Comparison of ENCODE assay signal across 33 cellular contexts in the genomic region with DNA sequence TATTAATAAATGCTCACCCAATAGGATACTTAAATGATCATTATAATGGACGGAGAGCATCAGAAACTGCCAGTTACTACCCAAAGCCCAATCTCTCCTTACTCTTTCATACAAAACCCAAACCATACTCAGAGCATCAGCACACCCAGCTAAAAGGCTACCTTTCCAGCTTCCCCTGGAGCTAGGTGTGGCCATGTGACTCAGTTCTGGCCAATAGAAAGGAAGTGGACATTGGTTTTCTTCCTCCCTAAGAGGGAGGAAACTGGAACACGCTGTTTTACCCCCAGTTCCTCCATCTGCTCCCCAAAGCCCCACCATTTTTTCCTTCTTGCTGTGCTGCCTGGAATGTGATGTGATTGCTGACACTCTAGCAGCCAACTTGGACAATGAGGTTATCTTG.
"Had no signal": no experiment of that assay in that cellular context is flagged by ENCODE, and none has a peak within 500 bp of the region (broad histone marks: within the 10 kb centered on the region; RNA-seq: fewer than 3 reads in every experiment).

No MANE protein-coding gene starts in this region.

- H3K27ac ChIP-seq: ascending aorta, body of pancreas, brain microvascular endothelial cell, breast epithelium, cardiac muscle cell had no signal

- H3K36me3 ChIP-seq: breast epithelium, cardiac muscle cell had no signal

- DNase-seq: activated effector memory CD4-positive, alpha-beta T cell treated with anti-CD3 and anti-CD28 coated beads, Interleukin-2, amount 50 U/mL, for 16 hours; activated effector memory CD4-positive, alpha-beta T cell treated with Interleukin-2 at 50 U/mL for 16 hours; activated gamma-delta T cell; activated gamma-delta T cell treated with Interleukin-2 at 50 U/mL for 16 hours; activated naive CD4-positive, alpha-beta T cell; activated naive CD4-positive, alpha-beta T cell treated with anti-CD3 and anti-CD28 coated beads for 36 hours; activated naive CD4-positive, alpha-beta T cell treated with anti-CD3 and anti-CD28 coated beads, Interleukin-2, amount 10 ng/mL, durations not matched to agents 7 days and 5 days; activated naive CD4-positive, alpha-beta T cell treated with anti-CD3 and anti-CD28 coated beads, Interleukin-2, amount 50 U/mL, for 16 hours; activated naive CD4-positive, alpha-beta T cell treated with Interleukin-2 at 50 U/mL for 16 hours; activated naive CD8-positive, alpha-beta T cell treated with anti-CD3 and anti-CD28 coated beads for 36 hours; activated naive CD8-positive, alpha-beta T cell treated with anti-CD3 and anti-CD28 coated beads, Interleukin-2, amount 10 ng/mL, durations not matched to agents 7 days and 5 days; activated naive CD8-positive, alpha-beta T cell treated with anti-CD3 and anti-CD28 coated beads, Interleukin-2, amount 50 U/mL, for 24 hours; activated T-cell treated with anti-CD3 and anti-CD28 coated beads, Interleukin-2, amount 50 U/mL, for 1 hour; activated T-cell treated with anti-CD3 and anti-CD28 coated beads, Interleukin-2, amount 50 U/mL, for 24 hours; activated T-cell treated with anti-CD3 and anti-CD28 coated beads, Interleukin-2, amount 50 U/mL, for 4 hours; activated T-cell treated with anti-CD3 and anti-CD28 coated beads, Interleukin-2, amount 50 U/mL, for 48 hours; activated T-cell treated with anti-CD3 and anti-CD28 coated beads, Interleukin-2, amount 50 U/mL, for 72 hours; amniotic stem cell; amygdala; anterior cingulate cortex; aorta; body of pancreas; brain microvascular endothelial cell; caudate nucleus; central memory CD4-positive, alpha-beta T cell; cerebellar nuclear complex had no signal

- FAIRE-seq: astrocyte, bronchial epithelial cell had no signal

- ATAC-seq: activated naive CD4-positive, alpha-beta T cell treated with anti-CD3 and anti-CD28 coated beads, Interleukin-2, amount 50 U/mL, for 72 hours; activated naive CD8-positive, alpha-beta T cell treated with anti-CD3 and anti-CD28 coated beads, Interleukin-2, amount 50 U/mL, for 24 hours; activated T-cell treated with anti-CD3 and anti-CD28 coated beads, Interleukin-2, amount 50 U/mL, for 4 hours; activated T-cell treated with anti-CD3 and anti-CD28 coated beads, Interleukin-2, amount 50 U/mL, for 72 hours; activated T-helper 17 cell treated with anti-CD3 and anti-CD28 coated beads, Interleukin-2, amount 50 U/mL, for 72 hours; body of pancreas had no signal

- H3K4me1 ChIP-seq: ascending aorta, body of pancreas, breast epithelium had no signal

- H3K4me3 ChIP-seq: ascending aorta, body of pancreas, breast epithelium, cardiac muscle cell had no signal

- H3K27me3 ChIP-seq: ascending aorta, body of pancreas, brain microvascular endothelial cell, breast epithelium, cardiac muscle cell had no signal

- H3K9me3 ChIP-seq: ascending aorta, body of pancreas, breast epithelium had no signal
